Comparison of ENCODE assay signal across 1 cellular context in the genomic region with DNA sequence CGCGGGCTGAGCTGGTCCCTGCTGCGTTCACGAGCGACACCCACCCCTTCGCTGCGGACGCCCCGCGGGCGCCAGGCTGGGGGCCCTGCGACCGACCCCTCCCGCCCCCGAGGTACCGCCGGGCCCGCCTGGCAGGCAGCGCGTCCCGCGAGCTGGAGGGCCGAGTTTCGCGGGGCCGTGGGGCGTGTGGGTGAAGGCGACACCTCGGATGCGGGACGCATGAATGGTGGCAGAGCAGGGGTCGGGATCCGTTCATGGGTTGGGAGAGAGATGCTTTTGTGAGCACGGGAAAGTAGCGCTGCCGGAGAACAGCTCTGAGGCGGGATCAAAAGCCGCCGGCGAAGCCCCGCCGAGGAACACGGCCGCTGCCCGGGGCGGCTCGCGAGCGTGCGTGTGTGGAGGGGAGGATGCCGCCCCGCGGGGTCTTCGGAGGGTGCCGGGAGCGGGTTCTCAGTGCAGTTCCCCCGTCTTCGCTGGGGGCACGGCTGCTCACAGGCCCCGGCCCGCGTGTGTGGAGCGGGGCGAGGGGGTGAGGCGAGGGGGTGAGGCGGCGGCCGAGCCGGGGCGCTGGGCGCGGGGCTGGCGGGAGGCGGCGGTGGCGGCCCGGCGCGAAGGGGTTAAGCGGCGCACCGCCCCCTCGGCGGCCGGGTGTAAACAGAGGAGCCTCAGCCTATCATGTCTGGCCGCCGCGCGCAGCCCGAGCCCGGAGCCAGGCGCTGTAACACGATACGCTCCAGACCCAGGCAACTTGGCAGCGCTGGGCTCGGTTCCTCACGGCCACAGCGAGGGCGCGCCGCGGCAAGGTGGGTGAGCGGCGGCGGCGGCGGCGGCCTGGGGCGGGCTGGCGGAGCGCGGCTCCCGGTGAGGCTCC.
TF ChIP-seq lines count a peak whose summit lies in the region.

No MANE protein-coding gene starts in this region.

TF ChIP-seq in WTC11, 78 proteins besides CTCF, POLR2A, EP300 and RAD21 (continued from another document):
- TF ChIP-seq, protein P1, sequence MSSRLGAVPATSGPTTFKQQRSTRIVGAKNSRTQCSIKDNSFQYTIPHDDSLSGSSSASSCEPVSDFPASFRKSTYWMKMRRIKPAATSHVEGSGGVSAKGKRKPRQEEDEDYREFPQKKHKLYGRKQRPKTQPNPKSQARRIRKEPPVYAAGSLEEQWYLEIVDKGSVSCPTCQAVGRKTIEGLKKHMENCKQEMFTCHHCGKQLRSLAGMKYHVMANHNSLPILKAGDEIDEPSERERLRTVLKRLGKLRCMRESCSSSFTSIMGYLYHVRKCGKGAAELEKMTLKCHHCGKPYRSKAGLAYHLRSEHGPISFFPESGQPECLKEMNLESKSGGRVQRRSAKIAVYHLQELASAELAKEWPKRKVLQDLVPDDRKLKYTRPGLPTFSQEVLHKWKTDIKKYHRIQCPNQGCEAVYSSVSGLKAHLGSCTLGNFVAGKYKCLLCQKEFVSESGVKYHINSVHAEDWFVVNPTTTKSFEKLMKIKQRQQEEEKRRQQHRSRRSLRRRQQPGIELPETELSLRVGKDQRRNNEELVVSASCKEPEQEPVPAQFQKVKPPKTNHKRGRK (CRISPR knock-in tag; IDR thresholded peaks at IDR 0.05; ENCODE audit: borderline replicate concordance) = no peak
- peak; percentile 86 for TF ChIP-seq SP1 (CRISPR knock-in tag; conservative IDR thresholded peaks at IDR 0.05)
- TF ChIP-seq OVOL2 (CRISPR knock-in tag; IDR thresholded peaks at IDR 0.05; ENCODE audit: borderline replicate concordance) = no peak
- TF ChIP-seq ATF3 (CRISPR knock-in tag; conservative IDR thresholded peaks at IDR 0.05) = no peak
- TF ChIP-seq, protein P2, sequence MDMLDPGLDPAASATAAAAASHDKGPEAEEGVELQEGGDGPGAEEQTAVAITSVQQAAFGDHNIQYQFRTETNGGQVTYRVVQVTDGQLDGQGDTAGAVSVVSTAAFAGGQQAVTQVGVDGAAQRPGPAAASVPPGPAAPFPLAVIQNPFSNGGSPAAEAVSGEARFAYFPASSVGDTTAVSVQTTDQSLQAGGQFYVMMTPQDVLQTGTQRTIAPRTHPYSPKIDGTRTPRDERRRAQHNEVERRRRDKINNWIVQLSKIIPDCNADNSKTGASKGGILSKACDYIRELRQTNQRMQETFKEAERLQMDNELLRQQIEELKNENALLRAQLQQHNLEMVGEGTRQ (CRISPR knock-in tag; IDR thresholded peaks at IDR 0.05) = no peak; the same call in 1 of the 2 replicates
- TF ChIP-seq TEAD1 (CRISPR knock-in tag; IDR thresholded peaks at IDR 0.05) = no peak
- no peak for TF ChIP-seq MXD4 (CRISPR knock-in tag; IDR thresholded peaks at IDR 0.05; ENCODE audit: borderline replicate concordance)
- TF ChIP-seq, protein P3, sequence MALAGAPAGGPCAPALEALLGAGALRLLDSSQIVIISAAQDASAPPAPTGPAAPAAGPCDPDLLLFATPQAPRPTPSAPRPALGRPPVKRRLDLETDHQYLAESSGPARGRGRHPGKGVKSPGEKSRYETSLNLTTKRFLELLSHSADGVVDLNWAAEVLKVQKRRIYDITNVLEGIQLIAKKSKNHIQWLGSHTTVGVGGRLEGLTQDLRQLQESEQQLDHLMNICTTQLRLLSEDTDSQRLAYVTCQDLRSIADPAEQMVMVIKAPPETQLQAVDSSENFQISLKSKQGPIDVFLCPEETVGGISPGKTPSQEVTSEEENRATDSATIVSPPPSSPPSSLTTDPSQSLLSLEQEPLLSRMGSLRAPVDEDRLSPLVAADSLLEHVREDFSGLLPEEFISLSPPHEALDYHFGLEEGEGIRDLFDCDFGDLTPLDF (CRISPR knock-in tag; IDR thresholded peaks at IDR 0.05) = no peak
- TF ChIP-seq CREM (CRISPR knock-in tag; IDR thresholded peaks at IDR 0.05) = peak; percentile 33; the same call in 1 of the 2 replicates
- peak; percentile 53 for TF ChIP-seq ARID4B (CRISPR knock-in tag; IDR thresholded peaks at IDR 0.05; ENCODE audit: borderline replicate concordance)
- 0 out of 2 replicates have a peak, but pooled peaks have one; percentile 29 for TF ChIP-seq CBFB (CRISPR knock-in tag; IDR thresholded peaks at IDR 0.05; ENCODE audit: low read depth)
- no peak for TF ChIP-seq EMX1 (CRISPR knock-in tag; IDR thresholded peaks at IDR 0.05)
- TF ChIP-seq NFYB (CRISPR knock-in tag; conservative IDR thresholded peaks at IDR 0.05; ENCODE audit: low read depth) = no peak; the same call in none of the 2 replicates
- 0 out of 2 replicates have a peak, but pooled peaks have one; percentile 33 for TF ChIP-seq MYBL2 (CRISPR knock-in tag; IDR thresholded peaks at IDR 0.05)
- TF ChIP-seq CREB1 (CRISPR knock-in tag; IDR thresholded peaks at IDR 0.05) = no peak
- TF ChIP-seq, protein P4, sequence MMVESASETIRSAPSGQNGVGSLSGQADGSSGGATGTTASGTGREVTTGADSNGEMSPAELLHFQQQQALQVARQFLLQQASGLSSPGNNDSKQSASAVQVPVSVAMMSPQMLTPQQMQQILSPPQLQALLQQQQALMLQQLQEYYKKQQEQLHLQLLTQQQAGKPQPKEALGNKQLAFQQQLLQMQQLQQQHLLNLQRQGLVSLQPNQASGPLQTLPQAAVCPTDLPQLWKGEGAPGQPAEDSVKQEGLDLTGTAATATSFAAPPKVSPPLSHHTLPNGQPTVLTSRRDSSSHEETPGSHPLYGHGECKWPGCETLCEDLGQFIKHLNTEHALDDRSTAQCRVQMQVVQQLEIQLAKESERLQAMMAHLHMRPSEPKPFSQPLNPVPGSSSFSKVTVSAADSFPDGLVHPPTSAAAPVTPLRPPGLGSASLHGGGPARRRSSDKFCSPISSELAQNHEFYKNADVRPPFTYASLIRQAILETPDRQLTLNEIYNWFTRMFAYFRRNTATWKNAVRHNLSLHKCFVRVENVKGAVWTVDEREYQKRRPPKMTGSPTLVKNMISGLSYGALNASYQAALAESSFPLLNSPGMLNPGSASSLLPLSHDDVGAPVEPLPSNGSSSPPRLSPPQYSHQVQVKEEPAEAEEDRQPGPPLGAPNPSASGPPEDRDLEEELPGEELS (CRISPR knock-in tag; IDR thresholded peaks at IDR 0.05) = peak; percentile 86
- TF ChIP-seq ELF4 (CRISPR knock-in tag; IDR thresholded peaks at IDR 0.05; ENCODE audit: low read depth) = no peak
- TF ChIP-seq NR1H2 (CRISPR knock-in tag; IDR thresholded peaks at IDR 0.05) = no peak
- TF ChIP-seq SMAD4 (CRISPR knock-in tag; IDR thresholded peaks at IDR 0.05) = no peak
- peak; percentile 64; the same call in 1 of the 2 replicates for TF ChIP-seq KAT7 (CRISPR knock-in tag; IDR thresholded peaks at IDR 0.05; ENCODE audit: borderline replicate concordance)
- no peak; the same call in 1 of the 2 replicates for TF ChIP-seq ZBTB21 (CRISPR knock-in tag; IDR thresholded peaks at IDR 0.05; ENCODE audit: borderline replicate concordance)
- peak; percentile 16; the same call in 1 of the 2 replicates for TF ChIP-seq ETV6 (CRISPR knock-in tag; IDR thresholded peaks at IDR 0.05)
- TF ChIP-seq, protein P5, sequence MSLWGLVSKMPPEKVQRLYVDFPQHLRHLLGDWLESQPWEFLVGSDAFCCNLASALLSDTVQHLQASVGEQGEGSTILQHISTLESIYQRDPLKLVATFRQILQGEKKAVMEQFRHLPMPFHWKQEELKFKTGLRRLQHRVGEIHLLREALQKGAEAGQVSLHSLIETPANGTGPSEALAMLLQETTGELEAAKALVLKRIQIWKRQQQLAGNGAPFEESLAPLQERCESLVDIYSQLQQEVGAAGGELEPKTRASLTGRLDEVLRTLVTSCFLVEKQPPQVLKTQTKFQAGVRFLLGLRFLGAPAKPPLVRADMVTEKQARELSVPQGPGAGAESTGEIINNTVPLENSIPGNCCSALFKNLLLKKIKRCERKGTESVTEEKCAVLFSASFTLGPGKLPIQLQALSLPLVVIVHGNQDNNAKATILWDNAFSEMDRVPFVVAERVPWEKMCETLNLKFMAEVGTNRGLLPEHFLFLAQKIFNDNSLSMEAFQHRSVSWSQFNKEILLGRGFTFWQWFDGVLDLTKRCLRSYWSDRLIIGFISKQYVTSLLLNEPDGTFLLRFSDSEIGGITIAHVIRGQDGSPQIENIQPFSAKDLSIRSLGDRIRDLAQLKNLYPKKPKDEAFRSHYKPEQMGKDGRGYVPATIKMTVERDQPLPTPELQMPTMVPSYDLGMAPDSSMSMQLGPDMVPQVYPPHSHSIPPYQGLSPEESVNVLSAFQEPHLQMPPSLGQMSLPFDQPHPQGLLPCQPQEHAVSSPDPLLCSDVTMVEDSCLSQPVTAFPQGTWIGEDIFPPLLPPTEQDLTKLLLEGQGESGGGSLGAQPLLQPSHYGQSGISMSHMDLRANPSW (CRISPR knock-in tag; conservative IDR thresholded peaks at IDR 0.05; ENCODE audit: low read depth) = no peak
